Comparison of ENCODE assay signal across 18 cellular contexts in genomic region chr10:30231071-30231652, GRCh38.
DNase-seq lines count a peak whose midpoint lies in the region; ATAC-seq and TF ChIP-seq lines count a peak whose summit lies in the region.
"Had no signal": no experiment of that assay in that cellular context is flagged by ENCODE, and none has a peak within 500 bp of the region (broad histone marks: within the 10 kb centered on the region; RNA-seq: fewer than 3 reads in every experiment).

No MANE protein-coding gene starts in this region.

- H4K20me1 ChIP-seq in neural progenitor cell (ENCODE audit: low read depth), result no peaks in the 10 kb centered on the region

- no peak overlapping the region for H3K9ac ChIP-seq in neural progenitor cell

- intact Hi-C loops in activated CD4-positive, alpha-beta memory T cell treated with anti-CD3 and anti-CD28 coated beads for 36 hours (cut with micrococcal nuclease), result loop anchor here (1.0 kb wide), 1 partner anchor 204 kb away; no protein-coding TSS in a partner anchor

- H3K27me3 Mint-ChIP-seq in activated naive CD4-positive, alpha-beta T cell treated with anti-CD3 and anti-CD28 coated beads, Interleukin-2, amount 10 ng/mL, durations not matched to agents 7 days and 5 days, result peaks cover 7% of the 10 kb centered on the region
- H3K27me3 Mint-ChIP-seq in activated CD4-positive, alpha-beta memory T cell treated with anti-CD3 and anti-CD28 coated beads for 36 hours, result peaks cover 6% of the 10 kb centered on the region
- peaks cover 6% of the 10 kb centered on the region for H3K27me3 Mint-ChIP-seq in neural progenitor cell (ENCODE audit: insufficient read depth, low read depth)

- H3K4me1 Mint-ChIP-seq in activated naive CD4-positive, alpha-beta T cell treated with anti-CD3 and anti-CD28 coated beads, Interleukin-2, amount 10 ng/mL, durations not matched to agents 7 days and 5 days, result peaks cover 29% of the 10 kb centered on the region
- H3K4me1 Mint-ChIP-seq in activated CD4-positive, alpha-beta memory T cell treated with anti-CD3 and anti-CD28 coated beads for 36 hours (ENCODE audit: low read depth), result peaks cover 17% of the 10 kb centered on the region
- H3K4me1 Mint-ChIP-seq in neural progenitor cell, result no peaks in the 10 kb centered on the region

- H3K36me3 ChIP-seq in neural progenitor cell (no peaks in the 10 kb centered on the region), tibial nerve (no peaks in the 10 kb centered on the region)
- H3K36me3 ChIP-seq: ascending aorta, colonic mucosa, sigmoid colon, upper lobe of right lung had no signal

- TF ChIP-seq EP300 in tibial nerve (IDR thresholded peaks at IDR 0.05), result no peak

- no peak overlapping the region for H3K4me2 ChIP-seq in neural progenitor cell

- no peak for TF ChIP-seq CTCF in neural progenitor cell (IDR thresholded peaks at IDR 0.05)
- TF ChIP-seq CTCF in tibial nerve (IDR thresholded peaks at IDR 0.05), result no peak

- peaks cover 1% of the 10 kb centered on the region for H3K9me3 Mint-ChIP-seq in activated naive CD4-positive, alpha-beta T cell treated with anti-CD3 and anti-CD28 coated beads, Interleukin-2, amount 10 ng/mL, durations not matched to agents 7 days and 5 days
- no peaks in the 10 kb centered on the region for H3K9me3 Mint-ChIP-seq in activated CD4-positive, alpha-beta memory T cell treated with anti-CD3 and anti-CD28 coated beads for 36 hours
- H3K9me3 Mint-ChIP-seq in neural progenitor cell, result no peaks in the 10 kb centered on the region

- H3K79me2 ChIP-seq in neural progenitor cell (ENCODE audit: low read depth), result no peaks in the 10 kb centered on the region

- no peak overlapping the region for H3K27ac ChIP-seq in neural progenitor cell
- no peak overlapping the region for H3K27ac ChIP-seq in tibial nerve
- H3K27ac ChIP-seq: ascending aorta, colonic mucosa, sigmoid colon, upper lobe of right lung had no signal

- CTCF ChIA-PET in activated naive CD4-positive, alpha-beta T cell treated with anti-CD3 and anti-CD28 coated beads, Interleukin-2, amount 10 ng/mL, durations not matched to agents 7 days and 5 days (lab: Charles Lee), result interaction anchor here (1.1 to 4.0 kb wide), 3 partner anchors 10 to 233 kb away, joined by 3 to 30 read pairs (median 4); no protein-coding TSS in a partner anchor
- CTCF ChIA-PET in activated CD4-positive, alpha-beta memory T cell treated with anti-CD3 and anti-CD28 coated beads for 36 hours (lab: Charles Lee), result interaction anchor here (0.9 kb wide), 1 partner anchor 360 kb away, joined by 3 read pairs; no protein-coding TSS in a partner anchor

- peak; percentile 32 for DNase-seq in activated naive CD4-positive, alpha-beta T cell treated with anti-CD3 and anti-CD28 coated beads, Interleukin-2, amount 10 ng/mL, durations not matched to agents 7 days and 5 days
- no peak for DNase-seq in activated naive CD4-positive, alpha-beta T cell (lab: John Stamatoyannopoulos, UW)
- DNase-seq in LoVo (ENCODE audit: low spot score), result peak; percentile 7
- DNase-seq in activated CD4-positive, alpha-beta memory T cell treated with anti-CD3 and anti-CD28 coated beads for 36 hours, result peak; percentile 25
- no peak for DNase-seq in neural progenitor cell (ENCODE audit: low spot score)
- no peak for DNase-seq in tibial nerve (ENCODE audit: low spot score in 2 of 2)
- DNase-seq in NCI-H526 (lab: John Stamatoyannopoulos, UW), result no peak
- DNase-seq: activated CD4-positive, alpha-beta T cell treated with anti-CD3 and anti-CD28 coated beads for 4 hours; colonic mucosa; DMS 273 treated with DMSO at 0.1 percent for 48 hours; mesendoderm; NCI-H1417; sigmoid colon; stimulated activated CD4-positive, alpha-beta T cell treated with anti-CD3 and anti-CD28 coated beads, Interleukin-4, amount 100 ng/mL, for 24 hours; upper lobe of right lung had no signal

- no peak overlapping the region for H3K4me3 Mint-ChIP-seq in activated naive CD4-positive, alpha-beta T cell treated with anti-CD3 and anti-CD28 coated beads, Interleukin-2, amount 10 ng/mL, durations not matched to agents 7 days and 5 days
- no peak overlapping the region for H3K4me3 Mint-ChIP-seq in activated CD4-positive, alpha-beta memory T cell treated with anti-CD3 and anti-CD28 coated beads for 36 hours
- no peak overlapping the region for H3K4me3 Mint-ChIP-seq in neural progenitor cell

- POLR2A ChIA-PET in activated CD4-positive, alpha-beta memory T cell treated with anti-CD3 and anti-CD28 coated beads for 36 hours (lab: Charles Lee), result no interaction called here

- ATAC-seq in HG02870 (IDR thresholded peaks at IDR 0.05; ENCODE audit: unreplicated experiment), result no peak
- ATAC-seq: Panc1, upper lobe of right lung had no signal

- H3K9me3 ChIP-seq in neural progenitor cell (ENCODE audit: low read depth) (no peaks in the 10 kb centered on the region), tibial nerve (no peaks in the 10 kb centered on the region)
- H3K9me3 ChIP-seq: ascending aorta, colonic mucosa, sigmoid colon, upper lobe of right lung had no signal

- H2AFZ ChIP-seq in neural progenitor cell (replicated peaks), result peak overlapping the region; percentile 17

- H3K27me3 ChIP-seq in neural progenitor cell (no peaks in the 10 kb centered on the region), tibial nerve (no peaks in the 10 kb centered on the region)
- H3K27me3 ChIP-seq: ascending aorta, colonic mucosa, sigmoid colon, upper lobe of right lung had no signal

- H3K4me1 ChIP-seq in neural progenitor cell (no peaks in the 10 kb centered on the region), tibial nerve (peaks cover 0 to 6% (median 0%) of the 10 kb centered on the region in 4 donors)
- H3K4me1 ChIP-seq: colonic mucosa, sigmoid colon, upper lobe of right lung had no signal

- 75 to 81% methylated on average over 8 of the region's 8 CpGs for WGBS in tibial nerve, 2 donors

- H3F3A ChIP-seq in neural progenitor cell (ENCODE audit: low read depth), result no peaks in the 10 kb centered on the region

- H3K4me3 ChIP-seq in neural progenitor cell, result no peak overlapping the region
- H3K4me3 ChIP-seq in tibial nerve, result no peak overlapping the region
- H3K4me3 ChIP-seq: ascending aorta, colonic mucosa, sigmoid colon, upper lobe of right lung had no signal

- H3K36me3 Mint-ChIP-seq in activated naive CD4-positive, alpha-beta T cell treated with anti-CD3 and anti-CD28 coated beads, Interleukin-2, amount 10 ng/mL, durations not matched to agents 7 days and 5 days, result no peaks in the 10 kb centered on the region
- no peaks in the 10 kb centered on the region for H3K36me3 Mint-ChIP-seq in activated CD4-positive, alpha-beta memory T cell treated with anti-CD3 and anti-CD28 coated beads for 36 hours
- H3K36me3 Mint-ChIP-seq in neural progenitor cell, result no peaks in the 10 kb centered on the region

- TF ChIP-seq POLR2A in tibial nerve (IDR thresholded peaks at IDR 0.05), result no peak

- peak overlapping the region; percentile 19 for H3K27ac Mint-ChIP-seq in activated naive CD4-positive, alpha-beta T cell treated with anti-CD3 and anti-CD28 coated beads, Interleukin-2, amount 10 ng/mL, durations not matched to agents 7 days and 5 days
- H3K27ac Mint-ChIP-seq in activated CD4-positive, alpha-beta memory T cell treated with anti-CD3 and anti-CD28 coated beads for 36 hours, result no peak overlapping the region
- no peak overlapping the region for H3K27ac Mint-ChIP-seq in neural progenitor cell

Comparison
In these comparisons a context has a peak if more than half of its experiments do, and no peak if none do; other contexts are left out.
1. DNase-seq: peak in activated naive CD4-positive, alpha-beta T cell treated with anti-CD3 and anti-CD28 coated beads, Interleukin-2, amount 10 ng/mL, durations not matched to agents 7 days and 5 days (single experiment), LoVo (single experiment) and activated CD4-positive, alpha-beta memory T cell treated with anti-CD3 and anti-CD28 coated beads for 36 hours (single experiment); none in activated naive CD4-positive, alpha-beta T cell (0 of 4), neural progenitor cell (single experiment), tibial nerve (0 of 2) and NCI-H526 (0 of 2).